Comparison of ENCODE assay signal across 8 cellular contexts in genomic region chr2:71157124-71157802, GRCh38. TPM values are rescaled to one million over a fixed set of nuclear protein-coding genes. Genes with fewer than 3 reads are reported as not detected.
A peak's percentile ranks its signal among the peaks of the same experiment; 100 is the strongest.
DNase-seq lines count a peak whose midpoint lies in the region; FAIRE-seq and TF ChIP-seq lines count a peak whose summit lies in the region.

No MANE protein-coding gene starts in this region.

- no peaks in the 10 kb centered on the region for H3K9me3 ChIP-seq in AG04450 (ENCODE audit: control insufficient read depth, insufficient read depth, low read length)

- H3K27ac ChIP-seq in AG04450 (ENCODE audit: low read depth, low read length) = no peak overlapping the region

- TF ChIP-seq CTCF in AG04450 (IDR thresholded peaks at IDR 0.05; ENCODE audit: low read depth, low read length) (peak; percentile 69), epithelial cell of esophagus (IDR thresholded peaks at IDR 0.05; ENCODE audit: insufficient read depth, low read depth, low read length, missing control alignments) (peak; percentile 63)

- CTCF ChIA-PET in AG04450 (lab: Charles Lee) = interaction anchor here (0.6 to 2.0 kb wide), 12 partner anchors 8 to 353 kb away, joined by 3 to 23 read pairs (median 4); partner anchors contain the start of gene ZNF638

- POLR2A ChIA-PET in AG04450 (lab: Yijun Ruan, JAX) = interaction anchor here (1.0 kb wide), 1 partner anchor 175 kb away, joined by 4 read pairs; the partner anchor contains the start of gene ZNF638

- peak overlapping the region; percentile 44 for H3K4me3 ChIP-seq in AG04450 (ENCODE audit: low read depth, low read length)
- no peak overlapping the region for H3K4me3 ChIP-seq in epithelial cell of esophagus (ENCODE audit: low read length)

- FAIRE-seq in GM18507 (lab: Jason Lieb, UNC) = peak; percentile 64

- peaks cover 6% of the 10 kb centered on the region for H3K27me3 ChIP-seq in AG04450 (ENCODE audit: control insufficient read depth, insufficient read depth, low read length)

- DNase-seq in AG04450 (ENCODE audit: low read depth, low spot score) (no peak), GM18507 (ENCODE audit: extremely low spot score, insufficient read length, low read depth) (peak; percentile 23), NCI-H345 (lab: John Stamatoyannopoulos, UW) (peak; percentile 53), epithelial cell of esophagus (ENCODE audit: low read depth) (peak; percentile 41), myocyte (ENCODE audit: low read depth) (peak; percentile 43), NCI-H226 (no peak)
- DNase-seq in activated CD8-positive, alpha-beta memory T cell treated with anti-CD3 and anti-CD28 coated beads for 48 hours (ENCODE audit: low read depth in 2 of 3, low spot score in 2 of 3) = peak; percentile 17 to 65 (median 40)
- peak; percentile 44 for DNase-seq in stimulated activated CD8-positive, alpha-beta memory T cell treated with anti-CD3 and anti-CD28 coated beads, Interleukin-7, amount 100 ng/mL, for 24 hours (ENCODE audit: low read depth)

RNA-seq across cellular contexts. Expression of gene MPHOSPH10, which starts 26.8 kb away (rescaled TPM):
- polyA plus RNA-seq in AG04450 (2011; rRNA removed) = 14.1 and 23.3 TPM in 2 replicates
- polyA minus RNA-seq in AG04450 (2011; rRNA and poly(A)+ RNA removed) = 5.2 and 11.3 TPM in 2 replicates
- total RNA-seq in myocyte = 25.9 and 29.0 TPM in 2 replicates
- polyA plus RNA-seq in myocyte (2012) = 13.4 TPM

RNA-seq across cellular contexts. Expression of gene MCEE, which starts 27.2 kb away (rescaled TPM):
- 14.6 and 18.1 TPM in 2 replicates for polyA plus RNA-seq in AG04450 (2011; rRNA removed)
- polyA minus RNA-seq in AG04450 (2011; rRNA and poly(A)+ RNA removed) = 6.4 and 7.1 TPM in 2 replicates
- total RNA-seq in myocyte = 16.1 and 16.4 TPM in 2 replicates
- polyA plus RNA-seq in myocyte (2012) = 17.1 TPM

Comparison
In these comparisons a context has a peak if more than half of its experiments do, and no peak if none do; other contexts are left out.
1. DNase-seq: peak in GM18507 (single experiment), NCI-H345 (single experiment), activated CD8-positive, alpha-beta memory T cell treated with anti-CD3 and anti-CD28 coated beads for 48 hours (3 of 3), epithelial cell of esophagus (single experiment), myocyte (single experiment) and stimulated activated CD8-positive, alpha-beta memory T cell treated with anti-CD3 and anti-CD28 coated beads, Interleukin-7, amount 100 ng/mL, for 24 hours (single experiment); none in AG04450 (single experiment) and NCI-H226 (single experiment).